In the genomic region with DNA sequence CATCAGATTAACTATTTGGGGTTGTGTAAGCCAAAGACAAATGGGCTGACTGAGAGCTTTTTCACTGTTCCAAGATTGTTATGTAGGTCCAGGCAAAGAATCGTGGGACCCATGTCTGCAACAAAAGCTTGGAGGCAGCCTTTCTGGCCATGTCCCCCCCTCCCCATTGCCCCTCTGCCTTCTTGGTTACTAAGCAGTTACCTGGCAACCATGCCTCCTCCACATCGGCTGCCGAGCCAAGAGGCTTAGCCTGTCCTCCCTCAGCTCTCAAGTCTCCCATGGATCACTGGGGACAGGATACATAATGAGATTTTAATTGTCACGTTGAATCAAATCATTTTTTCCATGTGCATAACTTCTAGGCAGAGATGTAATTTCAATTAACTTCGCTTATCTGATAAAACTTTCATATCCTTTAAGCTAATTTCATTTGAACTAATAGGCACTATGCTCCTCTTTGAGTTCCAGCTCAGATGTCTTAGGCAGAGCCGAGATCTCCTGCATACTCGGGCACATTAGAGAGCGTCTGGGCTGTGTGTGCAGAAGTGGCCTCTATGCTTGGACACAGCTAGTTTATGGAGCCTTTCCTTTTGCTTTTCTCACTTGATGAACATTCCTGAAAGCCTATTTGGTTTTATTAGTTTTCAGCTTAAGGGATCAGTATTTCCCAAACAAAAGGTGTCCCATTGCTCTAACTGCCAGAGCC, we compare ENCODE assay signal across 27 cellular contexts.
DNase-seq lines count a peak whose midpoint lies in the region; ATAC-seq and TF ChIP-seq lines count a peak whose summit lies in the region.
"Had no signal": no experiment of that assay in that cellular context is flagged by ENCODE, and none has a peak within 500 bp of the region (broad histone marks: within the 10 kb centered on the region; RNA-seq: fewer than 3 reads in every experiment).

No MANE protein-coding gene starts in this region.

- in situ Hi-C loops in ACHN (cut with HindIII; ENCODE audit: low pct_ligation_motif_present, low pct_unique_long_range_greater_than_20kb, low sequenced_read_pairs), result no loop called here

- peaks cover 30% of the 10 kb centered on the region for H3K4me1 Mint-ChIP-seq in WTC11
- no peaks in the 10 kb centered on the region for H3K4me1 Mint-ChIP-seq in CD8-positive, alpha-beta memory T cell
- H3K4me1 Mint-ChIP-seq: central memory CD8-positive, alpha-beta T cell; T-cell had no signal

- H3K4me3 Mint-ChIP-seq in WTC11, result no peak overlapping the region
- H3K4me3 Mint-ChIP-seq in CD8-positive, alpha-beta memory T cell, result no peak overlapping the region
- H3K4me3 Mint-ChIP-seq: activated CD8-positive, alpha-beta T cell treated with anti-CD3 and anti-CD28 coated beads for 36 hours; activated naive CD8-positive, alpha-beta T cell treated with anti-CD3 and anti-CD28 coated beads, Interleukin-2, amount 10 ng/mL, durations not matched to agents 7 days and 5 days; central memory CD8-positive, alpha-beta T cell; T-cell had no signal

- H3K27me3 Mint-ChIP-seq in WTC11 (ENCODE audit: low read depth), result no peaks in the 10 kb centered on the region; the same call in 1 of the 2 replicates
- peaks cover 0 to 2% of the 10 kb centered on the region in 2 donors for H3K27me3 Mint-ChIP-seq in CD8-positive, alpha-beta memory T cell
- H3K27me3 Mint-ChIP-seq: activated CD8-positive, alpha-beta T cell treated with anti-CD3 and anti-CD28 coated beads for 36 hours; activated naive CD8-positive, alpha-beta T cell treated with anti-CD3 and anti-CD28 coated beads, Interleukin-2, amount 10 ng/mL, durations not matched to agents 7 days and 5 days; central memory CD8-positive, alpha-beta T cell; T-cell had no signal

- ATAC-seq in WTC11, result peak; percentile 46
- ATAC-seq: activated CD8-positive, alpha-beta T cell treated with anti-CD3 and anti-CD28 coated beads for 36 hours; left ventricle myocardium superior; T-cell; upper lobe of right lung had no signal

- peak; percentile 13 for DNase-seq in NCI-H1092 treated with DMSO at 0.1 percent for 48 hours (lab: John Stamatoyannopoulos, UW)
- DNase-seq in NCI-H1092 (lab: John Stamatoyannopoulos, UW), result no peak
- DNase-seq in WTC11 (ENCODE audit: low spot score), result no peak
- peak; percentile 17 for DNase-seq in medulla oblongata (ENCODE audit: extremely low spot score)
- peak; percentile 66 for DNase-seq in retina
- DNase-seq in CD8-positive, alpha-beta memory T cell, result no peak
- DNase-seq in ACHN, result no peak
- DNase-seq in stimulated activated CD4-positive, alpha-beta T cell treated with anti-CD3 and anti-CD28 coated beads, Interleukin-15, amount 100 ng/mL, for 24 hours, result no peak
- DNase-seq: activated CD4-positive, alpha-beta T cell treated with anti-CD3 and anti-CD28 coated beads for 1 hour; activated CD8-positive, alpha-beta T cell treated with anti-CD3 and anti-CD28 coated beads for 36 hours; activated effector memory CD4-positive, alpha-beta T cell treated with anti-CD3 and anti-CD28 coated beads, Interleukin-2, amount 50 U/mL, for 16 hours; activated naive CD8-positive, alpha-beta T cell treated with anti-CD3 and anti-CD28 coated beads, Interleukin-2, amount 10 ng/mL, durations not matched to agents 7 days and 5 days; activated T-cell treated with anti-CD3 and anti-CD28 coated beads for 4 hours; erythroblast; foreskin melanocyte; H7; left ventricle myocardium superior; NCI-H2029 treated with DMSO at 0.1 percent for 48 hours; NCI-H446; SIG-M5; T-cell; upper lobe of right lung had no signal

- no peaks in the 10 kb centered on the region for H3K4me1 ChIP-seq in CD8-positive, alpha-beta memory T cell (ENCODE audit: insufficient read depth, low read length)
- H3K4me1 ChIP-seq: prostate gland, upper lobe of right lung had no signal

- H3K27me3 ChIP-seq in CD8-positive, alpha-beta memory T cell (ENCODE audit: insufficient read depth, low read length, poor library complexity, severe bottlenecking), result no peaks in the 10 kb centered on the region
- H3K27me3 ChIP-seq: Peyer's patch, upper lobe of right lung had no signal

- TF ChIP-seq CTCF in WTC11 (IDR thresholded peaks at IDR 0.05), result no peak

- H3K9me3 Mint-ChIP-seq in WTC11, result peaks cover 16% of the 10 kb centered on the region; the same call in 1 of the 2 replicates
- peaks cover 0 to 9% (median 3%) of the 10 kb centered on the region in 5 donors for H3K9me3 Mint-ChIP-seq in CD8-positive, alpha-beta memory T cell
- H3K9me3 Mint-ChIP-seq: activated CD8-positive, alpha-beta T cell treated with anti-CD3 and anti-CD28 coated beads for 36 hours; activated naive CD8-positive, alpha-beta T cell treated with anti-CD3 and anti-CD28 coated beads, Interleukin-2, amount 10 ng/mL, durations not matched to agents 7 days and 5 days had no signal

- H3K27ac Mint-ChIP-seq in WTC11, result no peak overlapping the region
- no peak overlapping the region for H3K27ac Mint-ChIP-seq in CD8-positive, alpha-beta memory T cell
- H3K27ac Mint-ChIP-seq: activated CD8-positive, alpha-beta T cell treated with anti-CD3 and anti-CD28 coated beads for 36 hours; activated naive CD8-positive, alpha-beta T cell treated with anti-CD3 and anti-CD28 coated beads, Interleukin-2, amount 10 ng/mL, durations not matched to agents 7 days and 5 days; T-cell had no signal

- no peaks in the 10 kb centered on the region for H3K9me3 ChIP-seq in CD8-positive, alpha-beta memory T cell (ENCODE audit: low read length)
- H3K9me3 ChIP-seq: mucosa of descending colon, Peyer's patch, prostate gland, upper lobe of right lung had no signal

- H3K27ac ChIP-seq in CD8-positive, alpha-beta memory T cell (ENCODE audit: low read depth, low read length), result no peak overlapping the region
- H3K27ac ChIP-seq: 22Rv1, prostate gland, upper lobe of right lung had no signal

- H3K36me3 Mint-ChIP-seq in WTC11, result no peaks in the 10 kb centered on the region
- H3K36me3 Mint-ChIP-seq in CD8-positive, alpha-beta memory T cell, result no peaks in the 10 kb centered on the region
- H3K36me3 Mint-ChIP-seq: activated naive CD8-positive, alpha-beta T cell treated with anti-CD3 and anti-CD28 coated beads, Interleukin-2, amount 10 ng/mL, durations not matched to agents 7 days and 5 days; T-cell had no signal

- CTCF ChIA-PET in WTC11 (lab: Charles Lee), result interaction anchor here (1.1 to 1.8 kb wide), 3 partner anchors 62 to 140 kb away, joined by 4 to 7 read pairs (median 5); no protein-coding TSS in a partner anchor
- CTCF ChIA-PET in CD8-positive, alpha-beta memory T cell (lab: Charles Lee), result no interaction called here

- no peak overlapping the region for H3K4me3 ChIP-seq in CD8-positive, alpha-beta memory T cell (ENCODE audit: low read length)
- H3K4me3 ChIP-seq: mucosa of descending colon, Peyer's patch, prostate gland, upper lobe of right lung had no signal

- POLR2A ChIA-PET in WTC11 (lab: Charles Lee), result no interaction called here
- POLR2A ChIA-PET in CD8-positive, alpha-beta memory T cell (lab: Charles Lee), result no interaction called here

- no peaks in the 10 kb centered on the region for H3K36me3 ChIP-seq in CD8-positive, alpha-beta memory T cell (ENCODE audit: insufficient read depth, low read length)
- H3K36me3 ChIP-seq: Peyer's patch, prostate gland, upper lobe of right lung had no signal

TF ChIP-seq in WTC11, 78 proteins besides CTCF, POLR2A, EP300 and RAD21 (continues in another document):
- no peak for TF ChIP-seq FOXP4 (CRISPR knock-in tag; IDR thresholded peaks at IDR 0.05)
- TF ChIP-seq MXD4 (CRISPR knock-in tag; IDR thresholded peaks at IDR 0.05; ENCODE audit: borderline replicate concordance), result no peak
- no peak for TF ChIP-seq ZNF263 (CRISPR knock-in tag; IDR thresholded peaks at IDR 0.05; ENCODE audit: low read depth)
- TF ChIP-seq SMAD3 (CRISPR knock-in tag; IDR thresholded peaks at IDR 0.05; ENCODE audit: borderline replicate concordance), result no peak
- TF ChIP-seq, protein P1, sequence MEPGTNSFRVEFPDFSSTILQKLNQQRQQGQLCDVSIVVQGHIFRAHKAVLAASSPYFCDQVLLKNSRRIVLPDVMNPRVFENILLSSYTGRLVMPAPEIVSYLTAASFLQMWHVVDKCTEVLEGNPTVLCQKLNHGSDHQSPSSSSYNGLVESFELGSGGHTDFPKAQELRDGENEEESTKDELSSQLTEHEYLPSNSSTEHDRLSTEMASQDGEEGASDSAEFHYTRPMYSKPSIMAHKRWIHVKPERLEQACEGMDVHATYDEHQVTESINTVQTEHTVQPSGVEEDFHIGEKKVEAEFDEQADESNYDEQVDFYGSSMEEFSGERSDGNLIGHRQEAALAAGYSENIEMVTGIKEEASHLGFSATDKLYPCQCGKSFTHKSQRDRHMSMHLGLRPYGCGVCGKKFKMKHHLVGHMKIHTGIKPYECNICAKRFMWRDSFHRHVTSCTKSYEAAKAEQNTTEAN (CRISPR knock-in tag; IDR thresholded peaks at IDR 0.05), result no peak
- TF ChIP-seq CREM (CRISPR knock-in tag; IDR thresholded peaks at IDR 0.05), result no peak
- TF ChIP-seq TEAD1 (CRISPR knock-in tag; IDR thresholded peaks at IDR 0.05), result no peak
- no peak for TF ChIP-seq RORB (CRISPR knock-in tag; IDR thresholded peaks at IDR 0.05)
- TF ChIP-seq NR1H2 (CRISPR knock-in tag; IDR thresholded peaks at IDR 0.05), result no peak

Comparison
In these comparisons a context has a peak if more than half of its experiments do, and no peak if none do; other contexts are left out.
1. DNase-seq: peak in NCI-H1092 treated with DMSO at 0.1 percent for 48 hours (single experiment), medulla oblongata (single experiment) and retina (single experiment); none in NCI-H1092 (single experiment), WTC11 (single experiment), CD8-positive, alpha-beta memory T cell (0 of 5), ACHN (single experiment) and stimulated activated CD4-positive, alpha-beta T cell treated with anti-CD3 and anti-CD28 coated beads, Interleukin-15, amount 100 ng/mL, for 24 hours (single experiment).